In genomic region chr5:26024774-26025173, GRCh38 we compare ENCODE assay signal across 21 cellular contexts.
A peak's percentile ranks its signal among the peaks of the same experiment; 100 is the strongest.
DNase-seq lines count a peak whose midpoint lies in the region; ATAC-seq, FAIRE-seq and TF ChIP-seq lines count a peak whose summit lies in the region.
"Had no signal": no experiment of that assay in that cellular context is flagged by ENCODE, and none has a peak within 500 bp of the region (broad histone marks: within the 10 kb centered on the region; RNA-seq: fewer than 3 reads in every experiment).

No MANE protein-coding gene starts in this region.

- peak; percentile 88 for ATAC-seq in GM23338
- ATAC-seq: activated naive CD8-positive, alpha-beta T cell treated with anti-CD3 and anti-CD28 coated beads, Interleukin-2, amount 50 U/mL, for 24 hours; left lung; psoas muscle; T-helper 17 cell had no signal

- TF ChIP-seq POLR2A in suprapubic skin (IDR thresholded peaks at IDR 0.05) = no peak

- no peaks in the 10 kb centered on the region for H3F3A ChIP-seq in GM23338 (replicated peaks; ENCODE audit: low read depth)

- H3K79me2 ChIP-seq in GM23338 (replicated peaks; ENCODE audit: insufficient read depth) = no peaks in the 10 kb centered on the region

- no peaks in the 10 kb centered on the region for H3K36me3 ChIP-seq in GM23338 (ENCODE audit: insufficient read depth)
- H3K36me3 ChIP-seq in suprapubic skin = no peaks in the 10 kb centered on the region
- H3K36me3 ChIP-seq: left lung had no signal

- TF ChIP-seq EP300 in suprapubic skin (IDR thresholded peaks at IDR 0.05) = no peak

- no peaks in the 10 kb centered on the region for H3K27me3 Mint-ChIP-seq in GM23338 (ENCODE audit: insufficient read depth, low read depth, poor library complexity)
- H3K27me3 Mint-ChIP-seq in activated CD4-positive, alpha-beta T cell treated with anti-CD3 and anti-CD28 coated beads, Interleukin-2, amount 10 ng/mL, durations not matched to agents 24 days and 14 days = no peaks in the 10 kb centered on the region
- H3K27me3 Mint-ChIP-seq: activated naive CD8-positive, alpha-beta T cell treated with anti-CD3 and anti-CD28 coated beads, Interleukin-2, amount 50 U/mL, for 24 hours; T-helper 17 cell had no signal

- 92% methylated on average over 1 of the region's 1 CpG for WGBS in suprapubic skin

- no peaks in the 10 kb centered on the region for H3K9me3 Mint-ChIP-seq in GM23338
- H3K9me3 Mint-ChIP-seq in activated CD4-positive, alpha-beta T cell treated with anti-CD3 and anti-CD28 coated beads, Interleukin-2, amount 10 ng/mL, durations not matched to agents 24 days and 14 days = peaks cover 3% of the 10 kb centered on the region

- intact Hi-C loops in dorsolateral prefrontal cortex (cut with DNase I) = no loop called here
- intact Hi-C loops in activated CD4-positive, alpha-beta T cell treated with anti-CD3 and anti-CD28 coated beads, Interleukin-2, amount 10 ng/mL, durations not matched to agents 24 days and 14 days (cut with micrococcal nuclease) = no loop called here

- no peaks in the 10 kb centered on the region for H3K9me2 ChIP-seq in GM23338 (ENCODE audit: insufficient read depth)

- H4K20me1 ChIP-seq in GM23338 (replicated peaks; ENCODE audit: insufficient read depth) = no peaks in the 10 kb centered on the region

- no peak overlapping the region for H3K27ac ChIP-seq in GM23338 (ENCODE audit: low read depth)
- H3K27ac ChIP-seq in suprapubic skin = no peak overlapping the region
- H3K27ac ChIP-seq in dorsolateral prefrontal cortex = no peak overlapping the region
- H3K27ac ChIP-seq: epithelial cell of prostate, left lung, psoas muscle had no signal

- no peak overlapping the region for H3K4me3 ChIP-seq in GM23338
- H3K4me3 ChIP-seq in suprapubic skin = no peak overlapping the region
- H3K4me3 ChIP-seq in dorsolateral prefrontal cortex = no peak overlapping the region
- H3K4me3 ChIP-seq: left lung, psoas muscle had no signal

- DNase-seq in ACHN (peak; percentile 19), GM23338 (ENCODE audit: low spot score) (peak; percentile 56), OCI-M1 (lab: John Stamatoyannopoulos, UW) (peak; percentile 17), frontal cortex (ENCODE audit: low spot score in 2 of 2) (no peak), suprapubic skin (ENCODE audit: low spot score in 2 of 2) (no peak), dorsolateral prefrontal cortex (no peak)
- DNase-seq in activated CD4-positive, alpha-beta T cell treated with anti-CD3 and anti-CD28 coated beads, Interleukin-2, amount 10 ng/mL, durations not matched to agents 24 days and 14 days = no peak
- DNase-seq in activated CD8-positive, alpha-beta memory T cell treated with anti-CD3 and anti-CD28 coated beads, Interleukin-2, amount 50 U/mL, for 4 hours = no peak
- DNase-seq: activated CD4-positive, alpha-beta T cell treated with anti-CD3 and anti-CD28 coated beads for 4 hours; activated naive CD8-positive, alpha-beta T cell treated with anti-CD3 and anti-CD28 coated beads, Interleukin-2, amount 50 U/mL, for 24 hours; activated T-cell treated with anti-CD3 and anti-CD28 coated beads, Interleukin-2, amount 50 U/mL, for 48 hours; AML-193; head of caudate nucleus; left lung; NCI-H1105 treated with DMSO at 0.1 percent for 48 hours; NCI-H2227 treated with DMSO at 0.1 percent for 48 hours; psoas muscle; RPMI8226; stimulated activated CD4-positive, alpha-beta T cell treated with anti-CD3 and anti-CD28 coated beads, Interleukin-15, amount 100 ng/mL, for 24 hours; T-helper 17 cell had no signal

- H3K36me3 Mint-ChIP-seq in GM23338 (ENCODE audit: low read depth) = no peaks in the 10 kb centered on the region
- H3K36me3 Mint-ChIP-seq in activated CD4-positive, alpha-beta T cell treated with anti-CD3 and anti-CD28 coated beads, Interleukin-2, amount 10 ng/mL, durations not matched to agents 24 days and 14 days (ENCODE audit: low read depth) = no peaks in the 10 kb centered on the region

- no peaks in the 10 kb centered on the region for H3K27me3 ChIP-seq in GM23338 (ENCODE audit: insufficient read depth)
- H3K27me3 ChIP-seq in suprapubic skin = no peaks in the 10 kb centered on the region
- peaks cover 0 to 3% (median 0%) of the 10 kb centered on the region in 45 donors for H3K27me3 ChIP-seq in dorsolateral prefrontal cortex
- H3K27me3 ChIP-seq: left lung had no signal

- FAIRE-seq in frontal cortex (lab: Jason Lieb, UNC) = peak; percentile 47

- H3K4me1 Mint-ChIP-seq in GM23338 = no peaks in the 10 kb centered on the region
- H3K4me1 Mint-ChIP-seq in activated CD4-positive, alpha-beta T cell treated with anti-CD3 and anti-CD28 coated beads, Interleukin-2, amount 10 ng/mL, durations not matched to agents 24 days and 14 days = no peaks in the 10 kb centered on the region
- H3K4me1 Mint-ChIP-seq: activated naive CD8-positive, alpha-beta T cell treated with anti-CD3 and anti-CD28 coated beads, Interleukin-2, amount 50 U/mL, for 24 hours; T-helper 17 cell had no signal

- no peaks in the 10 kb centered on the region for H3K4me1 ChIP-seq in GM23338 (ENCODE audit: insufficient read depth)
- H3K4me1 ChIP-seq in suprapubic skin = no peaks in the 10 kb centered on the region
- H3K4me1 ChIP-seq: left lung, psoas muscle had no signal

- no peak overlapping the region for H2AFZ ChIP-seq in GM23338

- TF ChIP-seq CTCF in GM23338 (conservative IDR thresholded peaks at IDR 0.05; ENCODE audit: low read depth in 2 of 2) (peak; percentile 63 to 79), suprapubic skin (IDR thresholded peaks at IDR 0.05) (no peak), dorsolateral prefrontal cortex (IDR thresholded peaks at IDR 0.05 in 54 of 56, conservative IDR thresholded peaks at IDR 0.05 in 2 of 56; ENCODE audit: low read depth in 1 of 56, partially characterized antibody in 56 of 56) (peak in 3 of 56 donors; percentile 5 to 10 (median 9))

- H3K4me3 Mint-ChIP-seq in GM23338 = no peak overlapping the region
- H3K4me3 Mint-ChIP-seq in activated CD4-positive, alpha-beta T cell treated with anti-CD3 and anti-CD28 coated beads, Interleukin-2, amount 10 ng/mL, durations not matched to agents 24 days and 14 days = no peak overlapping the region
- H3K4me3 Mint-ChIP-seq: activated naive CD8-positive, alpha-beta T cell treated with anti-CD3 and anti-CD28 coated beads, Interleukin-2, amount 50 U/mL, for 24 hours; T-helper 17 cell had no signal

- H3K4me2 ChIP-seq in GM23338 = no peak overlapping the region

- H3K27ac Mint-ChIP-seq in GM23338 = no peak overlapping the region
- H3K27ac Mint-ChIP-seq in activated CD4-positive, alpha-beta T cell treated with anti-CD3 and anti-CD28 coated beads, Interleukin-2, amount 10 ng/mL, durations not matched to agents 24 days and 14 days = no peak overlapping the region
- H3K27ac Mint-ChIP-seq: activated naive CD8-positive, alpha-beta T cell treated with anti-CD3 and anti-CD28 coated beads, Interleukin-2, amount 50 U/mL, for 24 hours; T-helper 17 cell had no signal

- in situ Hi-C loops in ACHN (cut with HindIII; ENCODE audit: low pct_ligation_motif_present, low pct_unique_long_range_greater_than_20kb, low sequenced_read_pairs) = no loop called here

- no peaks in the 10 kb centered on the region for H3K9me3 ChIP-seq in suprapubic skin
- H3K9me3 ChIP-seq: left lung, psoas muscle had no signal

TF ChIP-seq in GM23338, 12 proteins besides CTCF, POLR2A, EP300 and RAD21 (continues in another document):
- TF ChIP-seq POLR2AphosphoS5 (IDR thresholded peaks at IDR 0.05; ENCODE audit: low read depth) = no peak
- TF ChIP-seq EZH2phosphoT487 (IDR thresholded peaks at IDR 0.05; ENCODE audit: unreplicated experiment) = no peak
- no peak for TF ChIP-seq ZNF114 (CRISPR knock-in tag; IDR thresholded peaks at IDR 0.05)
- TF ChIP-seq EZH2 (IDR thresholded peaks at IDR 0.05; ENCODE audit: low read depth, unreplicated experiment) = no peak
- no peak for TF ChIP-seq REST (IDR thresholded peaks at IDR 0.05; ENCODE audit: unreplicated experiment)
- no peak for TF ChIP-seq ETS1 (IDR thresholded peaks at IDR 0.05)
- TF ChIP-seq STAT1 (IDR thresholded peaks at IDR 0.05; ENCODE audit: unreplicated experiment) = no peak
- TF ChIP-seq JUNB (IDR thresholded peaks at IDR 0.05; ENCODE audit: unreplicated experiment) = no peak

Comparison
In these comparisons a context has a peak if more than half of its experiments do, and no peak if none do; other contexts are left out.
1. DNase-seq: peak in ACHN (single experiment), GM23338 (single experiment) and OCI-M1 (single experiment); none in frontal cortex (0 of 2), suprapubic skin (0 of 2), dorsolateral prefrontal cortex (0 of 10), activated CD4-positive, alpha-beta T cell treated with anti-CD3 and anti-CD28 coated beads, Interleukin-2, amount 10 ng/mL, durations not matched to agents 24 days and 14 days (single experiment) and activated CD8-positive, alpha-beta memory T cell treated with anti-CD3 and anti-CD28 coated beads, Interleukin-2, amount 50 U/mL, for 4 hours (single experiment).
2. CTCF ChIP-seq: peak in GM23338 (2 of 2); none in suprapubic skin (0 of 2).